Comparison of ENCODE assay signal across 18 cellular contexts in the genomic region with DNA sequence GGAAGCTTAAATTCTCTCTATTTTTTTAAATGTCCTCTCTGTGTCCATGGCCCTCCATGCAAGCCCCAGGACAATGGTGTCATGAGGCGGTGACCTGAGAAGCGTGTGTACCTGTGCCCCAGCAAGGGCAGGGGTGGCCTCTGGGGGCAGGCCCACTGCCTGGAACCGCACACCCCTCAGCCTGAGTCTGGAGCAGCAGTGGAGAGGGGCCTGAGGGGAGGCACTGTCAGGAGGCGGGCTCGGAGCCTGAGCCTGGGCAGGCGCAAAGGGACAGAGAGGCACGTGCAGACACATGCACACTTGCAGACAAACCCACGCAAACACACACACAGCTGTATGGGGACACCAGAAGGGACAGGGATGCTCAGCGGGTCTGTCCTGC.
"Had no signal": no experiment of that assay in that cellular context is flagged by ENCODE, and none has a peak within 500 bp of the region (broad histone marks: within the 10 kb centered on the region; RNA-seq: fewer than 3 reads in every experiment).

No MANE protein-coding gene starts in this region.

- H3K36me3 Mint-ChIP-seq: activated naive CD8-positive, alpha-beta T cell treated with anti-CD3 and anti-CD28 coated beads, Interleukin-2, amount 10 ng/mL, durations not matched to agents 7 days and 5 days; naive thymus-derived CD8-positive, alpha-beta T cell had no signal

- H3K27me3 ChIP-seq: body of pancreas had no signal

- DNase-seq: activated naive CD8-positive, alpha-beta T cell treated with anti-CD3 and anti-CD28 coated beads, Interleukin-2, amount 10 ng/mL, durations not matched to agents 7 days and 5 days; activated T-cell treated with anti-CD3 and anti-CD28 coated beads for 4 hours; amygdala; caudate nucleus; erythroblast; foreskin melanocyte; kidney glomerular epithelial cell; mesendoderm; naive thymus-derived CD8-positive, alpha-beta T cell; occipital lobe; T1000; transverse colon had no signal

- H3K4me3 ChIP-seq: body of pancreas, transverse colon had no signal

- H3K4me1 Mint-ChIP-seq: activated naive CD8-positive, alpha-beta T cell treated with anti-CD3 and anti-CD28 coated beads, Interleukin-2, amount 10 ng/mL, durations not matched to agents 7 days and 5 days had no signal

- H3K9me3 ChIP-seq: body of pancreas, transverse colon had no signal

- H3K36me3 ChIP-seq: transverse colon had no signal

- FAIRE-seq: colon, endometrium had no signal

- H3K4me3 Mint-ChIP-seq: activated naive CD8-positive, alpha-beta T cell treated with anti-CD3 and anti-CD28 coated beads, Interleukin-2, amount 10 ng/mL, durations not matched to agents 7 days and 5 days; activated T-helper 1 cell treated with anti-CD3 and anti-CD28 coated beads, Interleukin-12 subunit alpha, Interleukin-12 subunit beta, Interleukin-2, Interleukin-4 antibody, amounts not matched to agents 30 ng/mL and 10 ng/mL and 1 ng/mL, durations not matched to agents 14 hours and 24 hours and 36 hours; naive thymus-derived CD8-positive, alpha-beta T cell; stimulated activated naive CD8-positive, alpha-beta T cell treated with anti-CD3 and anti-CD28 coated beads, Interleukin-15, Interleukin-2, amounts not matched to agents 100 ng/mL and 50 ng/mL, for 24 hours had no signal

- H3K27ac Mint-ChIP-seq: activated naive CD8-positive, alpha-beta T cell treated with anti-CD3 and anti-CD28 coated beads, Interleukin-2, amount 10 ng/mL, durations not matched to agents 7 days and 5 days; activated T-helper 1 cell treated with anti-CD3 and anti-CD28 coated beads, Interleukin-12 subunit alpha, Interleukin-12 subunit beta, Interleukin-2, Interleukin-4 antibody, amounts not matched to agents 30 ng/mL and 10 ng/mL and 1 ng/mL, durations not matched to agents 14 hours and 24 hours and 36 hours; progenitor cell of endocrine pancreas; stimulated activated naive CD8-positive, alpha-beta T cell treated with anti-CD3 and anti-CD28 coated beads, Interleukin-15, Interleukin-2, amounts not matched to agents 100 ng/mL and 50 ng/mL, for 24 hours had no signal

- H3K4me1 ChIP-seq: body of pancreas, transverse colon had no signal

- H3K27ac ChIP-seq: body of pancreas, transverse colon had no signal

- H3K9me3 Mint-ChIP-seq: activated naive CD8-positive, alpha-beta T cell treated with anti-CD3 and anti-CD28 coated beads, Interleukin-2, amount 10 ng/mL, durations not matched to agents 7 days and 5 days; activated T-helper 1 cell treated with anti-CD3 and anti-CD28 coated beads, Interleukin-12 subunit alpha, Interleukin-12 subunit beta, Interleukin-2, Interleukin-4 antibody, amounts not matched to agents 30 ng/mL and 10 ng/mL and 1 ng/mL, durations not matched to agents 14 hours and 24 hours and 36 hours; naive thymus-derived CD8-positive, alpha-beta T cell; stimulated activated naive CD8-positive, alpha-beta T cell treated with anti-CD3 and anti-CD28 coated beads, Interleukin-15, Interleukin-2, amounts not matched to agents 100 ng/mL and 50 ng/mL, for 24 hours had no signal
